In the genomic region with DNA sequence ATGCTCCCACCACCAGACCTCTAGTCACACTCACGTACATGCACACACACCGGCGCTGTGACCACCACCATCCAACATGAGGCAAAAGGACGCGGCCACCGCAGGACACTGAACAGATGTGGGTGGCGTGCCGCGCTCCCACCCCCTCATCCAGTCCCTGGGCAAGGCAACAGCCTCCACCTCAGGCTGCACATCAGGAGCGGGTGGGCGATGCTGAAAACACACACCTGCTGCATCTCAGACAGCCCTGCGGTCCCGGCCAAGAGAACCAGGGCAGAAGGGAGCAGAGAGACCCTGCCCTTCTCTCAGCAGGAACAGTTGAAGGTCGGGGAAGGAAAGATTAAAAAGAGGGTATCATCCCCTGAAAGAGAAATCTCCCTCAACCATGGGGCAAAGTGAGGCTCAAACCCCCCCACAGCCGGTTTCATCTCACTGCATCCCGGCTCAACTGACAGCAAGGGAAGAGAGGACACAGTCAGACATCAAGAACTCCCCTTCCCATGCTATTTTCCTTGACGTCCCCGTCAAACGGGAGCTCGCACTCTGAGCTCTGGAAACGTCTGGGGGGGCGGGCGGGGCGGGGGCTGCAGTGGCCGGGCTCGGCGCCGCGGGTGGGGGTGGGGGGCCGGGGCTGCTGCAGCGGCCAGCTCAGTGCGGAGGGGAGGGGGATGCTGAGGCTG, we compare ENCODE assay signal across 1 cellular context.
TF ChIP-seq lines count a peak whose summit lies in the region.

No MANE protein-coding gene starts in this region.

TF ChIP-seq in K562, 482 proteins besides CTCF, POLR2A, EP300 and RAD21:
- no peak for TF ChIP-seq SIN3A (IDR thresholded peaks at IDR 0.05; ENCODE audit: borderline replicate concordance in 2 of 2, control insufficient read depth in 1 of 2, low read depth in 2 of 2, low read length in 2 of 2)
- no peak for TF ChIP-seq ELF2 (CRISPR knock-in tag; IDR thresholded peaks at IDR 0.05)
- no peak for TF ChIP-seq HMG20A (CRISPR knock-in tag; conservative IDR thresholded peaks at IDR 0.05)
- TF ChIP-seq XRCC5 (IDR thresholded peaks at IDR 0.05; ENCODE audit: low read depth, low read length), result no peak
- peak; percentile 39; the same call in 1 of the 2 replicates for TF ChIP-seq POLR2G (IDR thresholded peaks at IDR 0.05; ENCODE audit: low read depth, low read length)
- no peak for TF ChIP-seq OTX1 (CRISPR knock-in tag; IDR thresholded peaks at IDR 0.05)
- no peak for TF ChIP-seq ZNF740 (CRISPR knock-in tag; IDR thresholded peaks at IDR 0.05)
- TF ChIP-seq ZNF740 (tag; IDR thresholded peaks at IDR 0.05), result no peak
- TF ChIP-seq SRSF9 (IDR thresholded peaks at IDR 0.05; ENCODE audit: borderline replicate concordance, low read depth, low read length), result no peak
- TF ChIP-seq RBFOX2 (IDR thresholded peaks at IDR 0.05; ENCODE audit: low read depth, low read length), result peak; percentile 68
- no peak for TF ChIP-seq ZNF146 (CRISPR knock-in tag; IDR thresholded peaks at IDR 0.05; ENCODE audit: unreplicated experiment)
- peak; percentile 45; the same call in 1 of the 2 replicates for TF ChIP-seq E2F4 (CRISPR knock-in tag; IDR thresholded peaks at IDR 0.05; ENCODE audit: low read depth)
- 0 out of 2 replicates have a peak, but pooled peaks have one; percentile 21 for TF ChIP-seq EGR1 (conservative IDR thresholded peaks at IDR 0.05)
- no peak for TF ChIP-seq NR4A1 (CRISPR knock-in tag; IDR thresholded peaks at IDR 0.05)
- no peak for TF ChIP-seq NR4A1 (tag; IDR thresholded peaks at IDR 0.05)
- no peak for TF ChIP-seq FOXJ2 (tag; IDR thresholded peaks at IDR 0.05)
- no peak for TF ChIP-seq PTBP1 (IDR thresholded peaks at IDR 0.05; ENCODE audit: low read depth, low read length)
- no peak for TF ChIP-seq ZC3H4 (CRISPR knock-in tag; IDR thresholded peaks at IDR 0.05; ENCODE audit: borderline replicate concordance)
- TF ChIP-seq ZNF609 (CRISPR knock-in tag; IDR thresholded peaks at IDR 0.05; ENCODE audit: borderline replicate concordance), result 0 out of 2 replicates have a peak, but pooled peaks have one; percentile 37
- no peak for TF ChIP-seq FOXM1 (IDR thresholded peaks at IDR 0.05; ENCODE audit: low read depth)
- TF ChIP-seq FOXM1 (CRISPR knock-in tag; IDR thresholded peaks at IDR 0.05; ENCODE audit: low read depth), result no peak
